ENCODE assay signal across 8 cellular contexts in genomic region chr11:47979378-47980092, GRCh38. TPM values are rescaled to one million over a fixed set of nuclear protein-coding genes. Genes with fewer than 3 reads are reported as not detected.
DNase-seq lines count a peak whose midpoint lies in the region; ATAC-seq and TF ChIP-seq lines count a peak whose summit lies in the region.

No MANE protein-coding gene starts in this region.

- H3K27ac Mint-ChIP-seq in stimulated activated naive CD8-positive, alpha-beta T cell treated with anti-CD3 and anti-CD28 coated beads, Interleukin-15, Interleukin-2, amounts not matched to agents 100 ng/mL and 50 ng/mL, for 24 hours, result peak overlapping the region; percentile 38
- H3K27ac Mint-ChIP-seq in activated naive CD8-positive, alpha-beta T cell treated with anti-CD3 and anti-CD28 coated beads, Interleukin-2, amount 50 U/mL, for 24 hours, result peak overlapping the region; percentile 60

- no peaks in the 10 kb centered on the region for H3K36me3 ChIP-seq in stomach

- TF ChIP-seq POLR2A in stomach (IDR thresholded peaks at IDR 0.05), result no peak

- H3K4me3 Mint-ChIP-seq in stimulated activated naive CD8-positive, alpha-beta T cell treated with anti-CD3 and anti-CD28 coated beads, Interleukin-15, Interleukin-2, amounts not matched to agents 100 ng/mL and 50 ng/mL, for 24 hours, result peak overlapping the region; percentile 61
- peak overlapping the region; percentile 64 for H3K4me3 Mint-ChIP-seq in activated naive CD8-positive, alpha-beta T cell treated with anti-CD3 and anti-CD28 coated beads, Interleukin-2, amount 50 U/mL, for 24 hours

- H3K9me3 ChIP-seq in stomach, result no peaks in the 10 kb centered on the region

- no peak for ATAC-seq in stimulated activated naive CD8-positive, alpha-beta T cell treated with anti-CD3 and anti-CD28 coated beads, Interleukin-15, Interleukin-2, amounts not matched to agents 100 U/mL and 50 U/mL, for 24 hours
- no peak for ATAC-seq in activated naive CD8-positive, alpha-beta T cell treated with anti-CD3 and anti-CD28 coated beads, Interleukin-2, amount 50 U/mL, for 24 hours
- ATAC-seq in HG03469 (IDR thresholded peaks at IDR 0.05; ENCODE audit: unreplicated experiment) (no peak), HG03442 (IDR thresholded peaks at IDR 0.05; ENCODE audit: unreplicated experiment) (no peak)

- WGBS in stomach, 5 donors, result 32 to 41% (median 38%) methylated on average over 13 to 19 of the region's 19 CpGs

- no peak for TF ChIP-seq EP300 in stomach (IDR thresholded peaks at IDR 0.05)

- H3K27me3 Mint-ChIP-seq in stimulated activated naive CD8-positive, alpha-beta T cell treated with anti-CD3 and anti-CD28 coated beads, Interleukin-15, Interleukin-2, amounts not matched to agents 100 ng/mL and 50 ng/mL, for 24 hours, result peaks cover 8% of the 10 kb centered on the region
- H3K27me3 Mint-ChIP-seq in activated naive CD8-positive, alpha-beta T cell treated with anti-CD3 and anti-CD28 coated beads, Interleukin-2, amount 50 U/mL, for 24 hours, result peaks cover 9% of the 10 kb centered on the region

- POLR2A ChIA-PET in GM10248 (lab: Yijun Ruan, JAX), result no interaction called here

- intact Hi-C loops in stomach (cut with DNase I; ENCODE audit: low total_unique reads), result no loop called here

- H3K4me1 Mint-ChIP-seq in stimulated activated naive CD8-positive, alpha-beta T cell treated with anti-CD3 and anti-CD28 coated beads, Interleukin-15, Interleukin-2, amounts not matched to agents 100 ng/mL and 50 ng/mL, for 24 hours (ENCODE audit: low read depth), result peaks cover 35% of the 10 kb centered on the region
- H3K4me1 Mint-ChIP-seq in activated naive CD8-positive, alpha-beta T cell treated with anti-CD3 and anti-CD28 coated beads, Interleukin-2, amount 50 U/mL, for 24 hours, result peaks cover 35% of the 10 kb centered on the region

- H3K4me1 ChIP-seq in stomach, result peaks cover 23 to 50% (median 44%) of the 10 kb centered on the region in 4 donors

- DNase-seq in stimulated activated naive CD8-positive, alpha-beta T cell treated with anti-CD3 and anti-CD28 coated beads, Interleukin-15, Interleukin-2, amounts not matched to agents 100 U/mL and 50 U/mL, for 24 hours, result no peak
- no peak for DNase-seq in activated naive CD8-positive, alpha-beta T cell treated with anti-CD3 and anti-CD28 coated beads, Interleukin-2, amount 50 U/mL, for 24 hours
- DNase-seq in iPS-NIHi7 (ENCODE audit: extremely low spot score) (peak; percentile 64), stomach (no peak), GM10248 (ENCODE audit: extremely low spot score) (no peak)

- H3K9me3 Mint-ChIP-seq in stimulated activated naive CD8-positive, alpha-beta T cell treated with anti-CD3 and anti-CD28 coated beads, Interleukin-15, Interleukin-2, amounts not matched to agents 100 ng/mL and 50 ng/mL, for 24 hours, result no peaks in the 10 kb centered on the region
- no peaks in the 10 kb centered on the region for H3K9me3 Mint-ChIP-seq in activated naive CD8-positive, alpha-beta T cell treated with anti-CD3 and anti-CD28 coated beads, Interleukin-2, amount 50 U/mL, for 24 hours

- CTCF ChIA-PET in GM10248 (lab: Yijun Ruan, JAX), result interaction anchor here (1.5 to 2.1 kb wide), 2 partner anchors 45 to 125 kb away, joined by 3 to 10 read pairs; no protein-coding TSS in a partner anchor

- H3K4me3 ChIP-seq in stomach, result peak overlapping the region; percentile 81 to 90 (median 85)

- H3K36me3 Mint-ChIP-seq in stimulated activated naive CD8-positive, alpha-beta T cell treated with anti-CD3 and anti-CD28 coated beads, Interleukin-15, Interleukin-2, amounts not matched to agents 100 ng/mL and 50 ng/mL, for 24 hours (ENCODE audit: low read depth), result peaks cover 17% of the 10 kb centered on the region
- peaks cover 9% of the 10 kb centered on the region for H3K36me3 Mint-ChIP-seq in activated naive CD8-positive, alpha-beta T cell treated with anti-CD3 and anti-CD28 coated beads, Interleukin-2, amount 50 U/mL, for 24 hours (ENCODE audit: low read depth)

- TF ChIP-seq CTCF in stomach (IDR thresholded peaks at IDR 0.05) (no peak), GM10248 (IDR thresholded peaks at IDR 0.05; ENCODE audit: control extremely low read depth, extremely low read depth, low read depth, missing control alignments) (no peak)

- H3K27ac ChIP-seq in stomach, result peak overlapping the region; percentile 88 to 95 (median 90)

- no peaks in the 10 kb centered on the region for H3K27me3 ChIP-seq in stomach

RNA-seq across cellular contexts. Expression of gene PTPRJ, which starts 0.8 kb away (rescaled TPM):
- 100 to 1,000 TPM in 1 of 5 donors, 10 to 100 TPM in 3, 1 to 10 TPM in 1; 4.7 to 351 (median 44.3) TPM for total RNA-seq in stomach
- 1 to 10 TPM; 2.6 to 6.0 (median 3.2) TPM for polyA plus RNA-seq in stomach
